ENCODE assay signal across 19 cellular contexts in the genomic region with DNA sequence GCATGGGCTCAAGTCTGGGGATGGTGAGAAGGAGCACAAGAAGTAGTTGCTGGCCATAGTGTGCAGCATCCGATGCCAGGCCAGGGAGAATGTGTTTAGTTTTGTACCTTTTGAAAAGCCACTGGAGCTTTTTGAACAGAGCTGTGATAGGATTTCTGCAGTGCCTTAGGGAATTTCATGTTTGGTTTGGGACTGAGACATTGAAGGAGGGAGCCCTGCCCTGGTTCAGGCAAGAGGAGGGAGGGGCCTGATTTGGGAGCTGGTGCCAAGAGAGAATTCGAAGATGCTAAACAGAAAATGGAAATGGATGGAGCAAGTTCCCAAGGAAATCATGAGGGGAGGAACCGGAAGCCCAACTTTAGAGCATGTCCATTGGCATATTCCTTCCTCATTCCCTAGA.
"Had no signal": no experiment of that assay in that cellular context is flagged by ENCODE, and none has a peak within 500 bp of the region (broad histone marks: within the 10 kb centered on the region; RNA-seq: fewer than 3 reads in every experiment).

No MANE protein-coding gene starts in this region.

- H3K27ac Mint-ChIP-seq: mesothelial cell of epicardium, naive B cell had no signal

- H3K27me3 Mint-ChIP-seq: naive B cell had no signal

- H3K27me3 ChIP-seq: dorsolateral prefrontal cortex, esophagus muscularis mucosa, foreskin keratinocyte, gastroesophageal sphincter, heart right ventricle, left lung had no signal

- H3K4me3 Mint-ChIP-seq: mesothelial cell of epicardium, naive B cell had no signal

- DNase-seq: dermis blood vessel endothelial cell; dorsolateral prefrontal cortex; effector CD4-positive, alpha-beta T cell; effector memory CD4-positive, alpha-beta T cell; foreskin keratinocyte; head of caudate nucleus; heart right ventricle; hippocampal formation; left cardiac atrium; left lung; left ventricle myocardium superior; lower lobe of right lung; mesenchymal stem cell; mucosa of descending colon; naive B cell had no signal

- ATAC-seq: foreskin keratinocyte, gastroesophageal sphincter, heart right ventricle, left cardiac atrium, left lung, left ventricle myocardium superior, lower lobe of right lung, mucosa of descending colon had no signal

- H3K4me3 ChIP-seq: coronary artery, dorsolateral prefrontal cortex, esophagus muscularis mucosa, gastroesophageal sphincter, heart right ventricle, left lung, lower lobe of right lung, mucosa of descending colon had no signal

- H3K27ac ChIP-seq: coronary artery, dorsolateral prefrontal cortex, esophagus muscularis mucosa, foreskin keratinocyte, gastroesophageal sphincter, heart right ventricle, left lung, lower lobe of right lung had no signal

- H3K9me3 Mint-ChIP-seq: mesothelial cell of epicardium, naive B cell had no signal

- H3K9me3 ChIP-seq: esophagus muscularis mucosa, gastroesophageal sphincter, heart right ventricle, left lung, lower lobe of right lung, mucosa of descending colon had no signal

- H3K4me1 ChIP-seq: esophagus muscularis mucosa, foreskin keratinocyte, gastroesophageal sphincter, heart right ventricle, left lung, lower lobe of right lung had no signal

- H3K36me3 ChIP-seq: left lung had no signal

- H3K4me1 Mint-ChIP-seq: mesothelial cell of epicardium had no signal
